ENCODE assay signal across 9 cellular contexts in genomic region chr2:37786854-37787253, GRCh38.
A peak's percentile ranks its signal among the peaks of the same experiment; 100 is the strongest.
DNase-seq lines count a peak whose midpoint lies in the region; ATAC-seq, FAIRE-seq and TF ChIP-seq lines count a peak whose summit lies in the region.
"Had no signal": no experiment of that assay in that cellular context is flagged by ENCODE, and none has a peak within 500 bp of the region (broad histone marks: within the 10 kb centered on the region; RNA-seq: fewer than 3 reads in every experiment).

No MANE protein-coding gene starts in this region.

- intact Hi-C loops in sciatic nerve (cut with DNase I), result no loop called here

- WGBS in small intestine, 3 donors, result 41 to 55% (median 46%) methylated on average over 5 of the region's 5 CpGs

- H3K36me3 ChIP-seq in small intestine (ENCODE audit: control insufficient read depth in 2 of 2, insufficient read depth in 2 of 2, low read length in 2 of 2), result no peaks in the 10 kb centered on the region

- no peaks in the 10 kb centered on the region for H3K9me3 ChIP-seq in small intestine (ENCODE audit: control insufficient read depth, low read depth)

- no peak overlapping the region for H3K27ac ChIP-seq in small intestine (ENCODE audit: low read depth in 1 of 2, low read length in 1 of 2)

- peak; percentile 94 for ATAC-seq in esophagus mucosa
- no peak for ATAC-seq in sciatic nerve

- TF ChIP-seq CTCF in LNCaP clone FGC (IDR thresholded peaks at IDR 0.05; ENCODE audit: control insufficient read depth, extremely low read depth, insufficient read depth), result no peak

- H3K4me3 ChIP-seq in LNCaP clone FGC (ENCODE audit: low read depth, low read length), result no peak overlapping the region
- H3K4me3 ChIP-seq in small intestine (ENCODE audit: low read depth in 1 of 2, low read length in 2 of 2), result no peak overlapping the region

- DNase-seq in LNCaP clone FGC (ENCODE audit: low read depth) (peak; percentile 34), NCI-H345 (lab: John Stamatoyannopoulos, UW) (peak; percentile 97), small intestine (peak; percentile 38), T-helper 1 cell (no peak), sciatic nerve (ENCODE audit: low spot score) (no peak), NOMO-1 (lab: John Stamatoyannopoulos, UW; ENCODE audit: unreplicated experiment in 2 of 2) (no peak)
- DNase-seq: activated T-cell treated with anti-CD3 and anti-CD28 coated beads, Interleukin-2, amount 50 U/mL, for 1 hour; stimulated activated naive CD4-positive, alpha-beta T cell had no signal

- H3K27me3 ChIP-seq in small intestine (ENCODE audit: control insufficient read depth in 2 of 2, insufficient read depth in 2 of 2, low read length in 2 of 2), result no peaks in the 10 kb centered on the region

- no peaks in the 10 kb centered on the region for H3K4me1 ChIP-seq in small intestine (ENCODE audit: control insufficient read depth in 2 of 2, insufficient read depth in 1 of 2, low read depth in 1 of 2, low read length in 1 of 2)

- no peak for FAIRE-seq in small intestine (lab: Jason Lieb, UNC)

Comparison
In these comparisons a context has a peak if more than half of its experiments do, and no peak if none do; other contexts are left out.
1. DNase-seq: peak in LNCaP clone FGC (single experiment), NCI-H345 (single experiment) and small intestine (single experiment); none in T-helper 1 cell (0 of 5), sciatic nerve (single experiment) and NOMO-1 (0 of 2).